Comparison of ENCODE assay signal across 23 cellular contexts in genomic region chr22:33563568-33563967, GRCh38.
DNase-seq lines count a peak whose midpoint lies in the region; ATAC-seq and TF ChIP-seq lines count a peak whose summit lies in the region.
"Had no signal": no experiment of that assay in that cellular context is flagged by ENCODE, and none has a peak within 500 bp of the region (broad histone marks: within the 10 kb centered on the region; RNA-seq: fewer than 3 reads in every experiment).

No MANE protein-coding gene starts in this region.

- intact Hi-C loops in left ventricle myocardium inferior (cut with micrococcal nuclease) (no loop called here), right cardiac atrium (cut with DNase I) (no loop called here), colonic mucosa (cut with DNase I) (no loop called here)

- H3K36me3 Mint-ChIP-seq in naive B cell, result peaks cover 5 to 16% of the 10 kb centered on the region in 2 donors
- H3K36me3 Mint-ChIP-seq: activated naive CD8-positive, alpha-beta T cell treated with anti-CD3 and anti-CD28 coated beads for 36 hours; CD4-positive, CD25-positive, alpha-beta regulatory T cell had no signal

- H3K4me3 ChIP-seq in left ventricle myocardium inferior, result peak overlapping the region; percentile 27
- H3K4me3 ChIP-seq in right cardiac atrium (ENCODE audit: low read length), result no peak overlapping the region
- H3K4me3 ChIP-seq in colonic mucosa, result no peak overlapping the region
- H3K4me3 ChIP-seq: left lung had no signal

- H3K27me3 ChIP-seq in left ventricle myocardium inferior (ENCODE audit: low read depth), result no peaks in the 10 kb centered on the region
- no peaks in the 10 kb centered on the region for H3K27me3 ChIP-seq in right cardiac atrium (ENCODE audit: control insufficient read depth, insufficient read depth)
- no peaks in the 10 kb centered on the region for H3K27me3 ChIP-seq in colonic mucosa
- H3K27me3 ChIP-seq: left lung, spleen had no signal

- no peak overlapping the region for H3K9ac ChIP-seq in colonic mucosa (ENCODE audit: low read depth in 2 of 2, low read length in 2 of 2)

- H3K27ac Mint-ChIP-seq in naive B cell, result peak overlapping the region in 5 of 6 donors; percentile 9 to 82 (median 60)
- H3K27ac Mint-ChIP-seq: activated naive CD8-positive, alpha-beta T cell treated with anti-CD3 and anti-CD28 coated beads for 36 hours; activated T-helper 2 cell treated with anti-CD3 and anti-CD28 coated beads, Interferon-gamma antibody, Interleukin-2, Interleukin-4, amounts not matched to agents 10 μg/mL and 5 μg/mL and 100 μg/mL, durations not matched to agents 14 hours and 24 hours and 36 hours; CD4-positive, CD25-positive, alpha-beta regulatory T cell; T-helper 2 cell treated with Interferon-gamma antibody and Interleukin-4, amounts not matched to agents 5 μg/mL and 100 μg/mL, for 36 hours had no signal

- peaks cover 60 to 75% (median 62%) of the 10 kb centered on the region in 3 donors for H3K4me1 Mint-ChIP-seq in naive B cell
- H3K4me1 Mint-ChIP-seq: CD4-positive, CD25-positive, alpha-beta regulatory T cell had no signal

- H3K27me3 Mint-ChIP-seq in naive B cell, result no peaks in the 10 kb centered on the region
- H3K27me3 Mint-ChIP-seq: activated naive CD8-positive, alpha-beta T cell treated with anti-CD3 and anti-CD28 coated beads for 36 hours; stimulated activated naive CD8-positive, alpha-beta T cell treated with anti-CD3 and anti-CD28 coated beads, Interleukin-15, amount 100 ng/mL, for 72 hours had no signal

- TF ChIP-seq CTCF in left ventricle myocardium inferior (IDR thresholded peaks at IDR 0.05; ENCODE audit: borderline replicate concordance) (no peak), colonic mucosa (IDR thresholded peaks at IDR 0.05) (no peak)

- no peak for ATAC-seq in right cardiac atrium
- ATAC-seq in naive B cell (ENCODE audit: low read depth in 2 of 2), result no peak
- no peak for ATAC-seq in HG03108 (IDR thresholded peaks at IDR 0.05; ENCODE audit: unreplicated experiment)
- ATAC-seq in HG03159 (IDR thresholded peaks at IDR 0.05; ENCODE audit: unreplicated experiment), result no peak
- ATAC-seq: left lung; stimulated activated naive CD8-positive, alpha-beta T cell treated with anti-CD3 and anti-CD28 coated beads, Interleukin-15, amount 100 ng/mL, for 72 hours; WTC11 had no signal

- peak overlapping the region; percentile 77 for H3K27ac ChIP-seq in left ventricle myocardium inferior (replicated peaks)
- H3K27ac ChIP-seq in right cardiac atrium (ENCODE audit: low read length), result no peak overlapping the region
- peak overlapping the region; percentile 44 for H3K27ac ChIP-seq in colonic mucosa
- H3K27ac ChIP-seq: HL-60 had no signal

- peaks cover 0 to 4% (median 0%) of the 10 kb centered on the region in 7 donors for H3K9me3 Mint-ChIP-seq in naive B cell

- H3K36me3 ChIP-seq in left ventricle myocardium inferior (no peaks in the 10 kb centered on the region), colonic mucosa (no peaks in the 10 kb centered on the region)
- H3K36me3 ChIP-seq: left lung, spleen had no signal

- H3K4me1 ChIP-seq in left ventricle myocardium inferior (peaks cover 64% of the 10 kb centered on the region), right cardiac atrium (ENCODE audit: control insufficient read depth, insufficient read depth, low read length) (no peaks in the 10 kb centered on the region), colonic mucosa (no peaks in the 10 kb centered on the region)
- H3K4me1 ChIP-seq: left lung had no signal

- H3K4me3 Mint-ChIP-seq in naive B cell, result peak overlapping the region; percentile 0 to 78 (median 66)
- H3K4me3 Mint-ChIP-seq: activated naive CD8-positive, alpha-beta T cell treated with anti-CD3 and anti-CD28 coated beads for 36 hours; CD4-positive, CD25-positive, alpha-beta regulatory T cell; stimulated activated naive CD8-positive, alpha-beta T cell treated with anti-CD3 and anti-CD28 coated beads, Interleukin-15, amount 100 ng/mL, for 72 hours; T-helper 2 cell treated with Interferon-gamma antibody and Interleukin-4, amounts not matched to agents 5 μg/mL and 100 μg/mL, for 36 hours; WTC11 had no signal

- DNase-seq in left ventricle myocardium inferior (no peak), right cardiac atrium (no peak), colonic mucosa (no peak), naive B cell (no peak), medulla oblongata (ENCODE audit: extremely low spot score) (no peak)
- no peak for DNase-seq in stimulated activated CD4-positive, alpha-beta T cell treated with anti-CD3 and anti-CD28 coated beads, Interleukin-4, amount 100 ng/mL, for 24 hours
- DNase-seq: activated CD4-positive, alpha-beta T cell treated with anti-CD3 and anti-CD28 coated beads, Interleukin-2, amount 50 U/mL, for 4 hours; activated CD8-positive, alpha-beta memory T cell treated with anti-CD3 and anti-CD28 coated beads, Interleukin-2, amount 50 U/mL, for 4 hours; activated naive CD8-positive, alpha-beta T cell treated with anti-CD3 and anti-CD28 coated beads for 36 hours; CD4-positive, CD25-positive, alpha-beta regulatory T cell; effector memory CD4-positive, alpha-beta T cell; left lung; NCI-H1092 treated with DMSO at 0.1 percent for 48 hours; NCI-H526; spleen; stimulated activated CD4-positive, alpha-beta T cell treated with anti-CD3 and anti-CD28 coated beads, Interleukin-4, amount 100 ng/mL, for 4 hours; stimulated activated naive CD8-positive, alpha-beta T cell treated with anti-CD3 and anti-CD28 coated beads, Interleukin-15, amount 100 ng/mL, for 72 hours had no signal

- 35% methylated on average over 7 of the region's 7 CpGs for WGBS in right cardiac atrium

- no peaks in the 10 kb centered on the region for H3K9me3 ChIP-seq in left ventricle myocardium inferior (replicated peaks)
- no peaks in the 10 kb centered on the region for H3K9me3 ChIP-seq in right cardiac atrium (ENCODE audit: control insufficient read depth, low read length)
- no peaks in the 10 kb centered on the region for H3K9me3 ChIP-seq in colonic mucosa
- H3K9me3 ChIP-seq: left lung, spleen had no signal
